9 cellular contexts compared by ENCODE assay signal in the genomic region with DNA sequence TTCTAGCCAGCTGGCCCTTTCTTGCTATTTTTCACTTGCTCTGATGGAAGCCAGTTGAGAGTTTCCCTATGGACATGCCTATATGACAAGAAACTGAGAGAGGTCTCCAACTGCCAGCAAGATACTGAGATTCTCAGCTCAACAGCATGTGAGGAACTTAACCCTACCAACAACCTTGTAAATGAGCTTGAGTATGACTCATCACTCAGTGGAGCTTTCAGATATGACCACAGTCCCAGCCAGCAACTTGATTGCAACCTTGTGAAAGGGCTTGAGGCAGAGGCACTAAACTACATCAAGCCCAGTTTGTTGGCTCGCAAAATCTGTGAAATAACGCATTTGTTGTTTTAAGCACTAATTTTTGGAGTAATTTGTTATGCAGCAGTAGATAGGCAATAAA.
A peak's percentile ranks its signal among the peaks of the same experiment; 100 is the strongest.
DNase-seq lines count a peak whose midpoint lies in the region; ATAC-seq lines count a peak whose summit lies in the region.
"Had no signal": no experiment of that assay in that cellular context is flagged by ENCODE, and none has a peak within 500 bp of the region (broad histone marks: within the 10 kb centered on the region; RNA-seq: fewer than 3 reads in every experiment).

No MANE protein-coding gene starts in this region.

- H3K9me3 Mint-ChIP-seq in activated T-helper 17 cell treated with anti-CD3 and anti-CD28 coated beads, Interleukin-2, amount 50 U/mL, for 72 hours, result no peaks in the 10 kb centered on the region

- no peak overlapping the region for H3K27ac Mint-ChIP-seq in activated T-helper 17 cell treated with anti-CD3 and anti-CD28 coated beads, Interleukin-2, amount 50 U/mL, for 72 hours
- H3K27ac Mint-ChIP-seq: H9 had no signal

- H3K36me3 Mint-ChIP-seq in activated T-helper 17 cell treated with anti-CD3 and anti-CD28 coated beads, Interleukin-2, amount 50 U/mL, for 72 hours (ENCODE audit: low read depth), result no peaks in the 10 kb centered on the region

- H3K4me1 Mint-ChIP-seq in activated T-helper 17 cell treated with anti-CD3 and anti-CD28 coated beads, Interleukin-2, amount 50 U/mL, for 72 hours, result no peaks in the 10 kb centered on the region

- ATAC-seq in GM19351 (IDR thresholded peaks at IDR 0.05; ENCODE audit: unreplicated experiment) (peak; percentile 96), HG03139 (IDR thresholded peaks at IDR 0.05; ENCODE audit: unreplicated experiment) (peak; percentile 80), HG03108 (IDR thresholded peaks at IDR 0.05; ENCODE audit: unreplicated experiment) (no peak)
- peak; percentile 43 for ATAC-seq in activated T-helper 17 cell treated with anti-CD3 and anti-CD28 coated beads, Interleukin-2, amount 50 U/mL, for 72 hours (replicated peaks)

- no peak overlapping the region for H3K4me3 Mint-ChIP-seq in activated T-helper 17 cell treated with anti-CD3 and anti-CD28 coated beads, Interleukin-2, amount 50 U/mL, for 72 hours
- H3K4me3 Mint-ChIP-seq: H9 had no signal

- DNase-seq in smooth muscle cell of the brain vasculature (ENCODE audit: low read depth, low spot score), result peak; percentile 29
- DNase-seq in stimulated activated CD4-positive, alpha-beta T cell treated with anti-CD3 and anti-CD28 coated beads, Interleukin-4, amount 100 ng/mL, for 24 hours, result no peak
- DNase-seq in NCI-H187 (lab: John Stamatoyannopoulos, UW), result no peak
- DNase-seq: H9, SK-N-SH had no signal

- peaks cover 13% of the 10 kb centered on the region for H3K27me3 Mint-ChIP-seq in activated T-helper 17 cell treated with anti-CD3 and anti-CD28 coated beads, Interleukin-2, amount 50 U/mL, for 72 hours
